In genomic region chr10:21688870-21689269, GRCh38 we compare ENCODE assay signal across 23 cellular contexts.
"Had no signal": no experiment of that assay in that cellular context is flagged by ENCODE, and none has a peak within 500 bp of the region (broad histone marks: within the 10 kb centered on the region; RNA-seq: fewer than 3 reads in every experiment).

No MANE protein-coding gene starts in this region.

- DNase-seq: IMR-90, MG63, NCI-H1092, NCI-H1105 treated with DMSO at 0.1 percent for 48 hours, NCI-H1417 treated with DMSO at 0.1 percent for 48 hours, NCI-H146, NCI-H1694 treated with DMSO at 0.1 percent for 48 hours, NCI-H1930, NCI-H2081, NCI-H2107, NCI-H2227 treated with DMSO at 0.1 percent for 48 hours, NCI-H510A, NCI-H524 treated with DMSO at 0.1 percent for 48 hours, NCI-H69, NCI-H774, OCI-M1, PC-9, Peyer's patch, SHP77 treated with DMSO at 0.1 percent for 48 hours, SJCRH30 had no signal

- H3K4me3 ChIP-seq: MG63, PC-9, Peyer's patch, SJCRH30 had no signal

- FAIRE-seq: HepG2 had no signal

- H3K4me2 ChIP-seq: PC-9 had no signal

- H2AFZ ChIP-seq: PC-9 had no signal

- H3K27me3 ChIP-seq: MG63, Peyer's patch, SJCRH30 had no signal

- ATAC-seq: HepG2, Right ventricle myocardium inferior, SK-N-SH treated with all-trans-retinoic acid at 6 μM for 48 hours had no signal

- H3K4me1 ChIP-seq: Peyer's patch, SJCRH30 had no signal

- H3K27ac ChIP-seq: PC-9, Peyer's patch, SJCRH30 had no signal

- H3K9me3 ChIP-seq: MG63, Peyer's patch, SJCRH30 had no signal
